ENCODE assay signal across 1 cellular context in genomic region chr19:8423821-8424223, GRCh38.
A peak's percentile ranks its signal among the peaks of the same experiment; 100 is the strongest.
TF ChIP-seq lines count a peak whose summit lies in the region.

No MANE protein-coding gene starts in this region.

TF ChIP-seq in K562, 482 proteins besides CTCF, POLR2A, EP300 and RAD21 (continued from another document):
- TF ChIP-seq THAP12 (CRISPR knock-in tag; IDR thresholded peaks at IDR 0.05) (no peak), FOS (IDR thresholded peaks at IDR 0.05; ENCODE audit: extremely low read depth, insufficient read length) (peak; percentile 54), LCOR (CRISPR knock-in tag; IDR thresholded peaks at IDR 0.05) (0 out of 2 replicates have a peak, but pooled peaks have one; percentile 33), FOXK2 (conservative IDR thresholded peaks at IDR 0.05 in 1 of 2, IDR thresholded peaks at IDR 0.05 in 1 of 2; ENCODE audit: low read depth in 2 of 2) (peak; percentile 40 to 44; a peak in 1 of 4 replicates), TEAD4 (IDR thresholded peaks at IDR 0.05; ENCODE audit: low read length) (peak; percentile 44; the same call in 1 of the 2 replicates), TEAD4 (CRISPR knock-in tag; IDR thresholded peaks at IDR 0.05; ENCODE audit: borderline replicate concordance) (no peak), STAT6 (CRISPR knock-in tag; IDR thresholded peaks at IDR 0.05) (no peak), MITF (IDR thresholded peaks at IDR 0.05) (no peak), NKRF (IDR thresholded peaks at IDR 0.05; ENCODE audit: borderline replicate concordance) (no peak), GABPA (tag; conservative IDR thresholded peaks at IDR 0.05; ENCODE audit: low read depth) (peak; percentile 41; the same call in 1 of the 2 replicates), TBL1XR1 (IDR thresholded peaks at IDR 0.05; ENCODE audit: low read length in 2 of 2) (0 out of 4 replicates have a peak, but pooled peaks of 1 of the 2 experiments have one; percentile 36), SOX6 (IDR thresholded peaks at IDR 0.05) (no peak), CTBP1 (IDR thresholded peaks at IDR 0.05; ENCODE audit: borderline replicate concordance) (no peak), MEF2D (tag; conservative IDR thresholded peaks at IDR 0.05; ENCODE audit: low read depth) (no peak), HES1 (IDR thresholded peaks at IDR 0.05; ENCODE audit: low read depth) (no peak), SMARCE1 (IDR thresholded peaks at IDR 0.05) (peak; percentile 92), ZNF551 (CRISPR knock-in tag; IDR thresholded peaks at IDR 0.05) (no peak), BDP1 (IDR thresholded peaks at IDR 0.05; ENCODE audit: insufficient read depth, insufficient read length) (no peak), NCOA6 (IDR thresholded peaks at IDR 0.05) (no peak), MTA3 (IDR thresholded peaks at IDR 0.05; ENCODE audit: borderline replicate concordance) (0 out of 2 replicates have a peak, but pooled peaks have one; percentile 43), BRD9 (IDR thresholded peaks at IDR 0.05; ENCODE audit: low read depth, partially characterized antibody) (peak; percentile 43), ETS2 (tag; IDR thresholded peaks at IDR 0.05; ENCODE audit: borderline replicate concordance, poor library complexity, severe bottlenecking) (no peak), SMARCC2 (IDR thresholded peaks at IDR 0.05; ENCODE audit: low read depth) (peak; percentile 58; the same call in 1 of the 2 replicates), TCF7L2 (IDR thresholded peaks at IDR 0.05; ENCODE audit: low read depth, low read length) (no peak), NFIC (IDR thresholded peaks at IDR 0.05) (no peak), RHOXF2B (CRISPR knock-in tag; conservative IDR thresholded peaks at IDR 0.05) (no peak), ZNF830 (CRISPR knock-in tag; IDR thresholded peaks at IDR 0.05) (no peak), ZFP36 (IDR thresholded peaks at IDR 0.05; ENCODE audit: low read depth, low read length, partially characterized antibody) (no peak), USF1 (CRISPR knock-in tag; IDR thresholded peaks at IDR 0.05) (no peak), HMGN3 (IDR thresholded peaks at IDR 0.05; ENCODE audit: borderline replicate concordance, extremely low read depth, insufficient read length, low read depth, low read length) (no peak), SMAD2 (IDR thresholded peaks at IDR 0.05; ENCODE audit: low read depth, low read length) (no peak), ZNF780A (CRISPR knock-in tag; IDR thresholded peaks at IDR 0.05) (no peak), ZFP1 (CRISPR knock-in tag; IDR thresholded peaks at IDR 0.05) (no peak), ZNF318 (IDR thresholded peaks at IDR 0.05; ENCODE audit: borderline replicate concordance in 1 of 2, low read depth in 1 of 2) (0 out of 4 replicates have a peak, but pooled peaks of 1 of the 2 experiments have one; percentile 52)
TF ChIP-seq in K562: peak in this region for 53.
